Comparison of ENCODE assay signal across 13 cellular contexts in genomic region chr12:2793561-2793960, GRCh38. TPM values are rescaled to one million over a fixed set of nuclear protein-coding genes. Genes with fewer than 3 reads are reported as not detected.
DNase-seq lines count a peak whose midpoint lies in the region; ATAC-seq and TF ChIP-seq lines count a peak whose summit lies in the region.
"Had no signal": no experiment of that assay in that cellular context is flagged by ENCODE, and none has a peak within 500 bp of the region (broad histone marks: within the 10 kb centered on the region; RNA-seq: fewer than 3 reads in every experiment).

No MANE protein-coding gene starts in this region.

- no peak for TF ChIP-seq CTCF in left ventricle myocardium inferior (IDR thresholded peaks at IDR 0.05; ENCODE audit: borderline replicate concordance)
- no peak for TF ChIP-seq CTCF in type B pancreatic cell (conservative IDR thresholded peaks at IDR 0.05)
- no peak for TF ChIP-seq CTCF in GM10248 (IDR thresholded peaks at IDR 0.05; ENCODE audit: control extremely low read depth, extremely low read depth, low read depth, missing control alignments)

- peaks cover 13% of the 10 kb centered on the region for H3K4me1 Mint-ChIP-seq in activated T-helper 2 cell treated with anti-CD3 and anti-CD28 coated beads, Interferon-gamma antibody, Interleukin-2, Interleukin-4, amounts not matched to agents 10 μg/mL and 5 μg/mL and 100 μg/mL, durations not matched to agents 14 hours and 24 hours and 36 hours (ENCODE audit: low read depth)
- H3K4me1 Mint-ChIP-seq in type B pancreatic cell (ENCODE audit: unreplicated experiment) = no peaks in the 10 kb centered on the region

- H3K4me1 ChIP-seq in left ventricle myocardium inferior = peaks cover 41% of the 10 kb centered on the region

- POLR2A ChIA-PET in GM10248 (lab: Yijun Ruan, JAX) = no interaction called here

- no peak overlapping the region for H3K27ac ChIP-seq in left ventricle myocardium inferior (replicated peaks)

- peaks cover 8% of the 10 kb centered on the region for H3K36me3 ChIP-seq in left ventricle myocardium inferior

- peaks cover 21% of the 10 kb centered on the region for H3K27me3 Mint-ChIP-seq in activated T-helper 2 cell treated with anti-CD3 and anti-CD28 coated beads, Interferon-gamma antibody, Interleukin-2, Interleukin-4, amounts not matched to agents 10 μg/mL and 5 μg/mL and 100 μg/mL, durations not matched to agents 14 hours and 24 hours and 36 hours (ENCODE audit: low read depth)
- peaks cover 14% of the 10 kb centered on the region for H3K27me3 Mint-ChIP-seq in type B pancreatic cell

- H3K36me3 Mint-ChIP-seq in activated T-helper 2 cell treated with anti-CD3 and anti-CD28 coated beads, Interferon-gamma antibody, Interleukin-2, Interleukin-4, amounts not matched to agents 10 μg/mL and 5 μg/mL and 100 μg/mL, durations not matched to agents 14 hours and 24 hours and 36 hours (ENCODE audit: low read depth) = peaks cover 26% of the 10 kb centered on the region
- H3K36me3 Mint-ChIP-seq in type B pancreatic cell = peaks cover 25% of the 10 kb centered on the region

- ATAC-seq in left cardiac atrium (no peak), GM18517 (IDR thresholded peaks at IDR 0.05; ENCODE audit: unreplicated experiment) (no peak)

- CTCF ChIA-PET in GM10248 (lab: Yijun Ruan, JAX) = interaction anchor here (3.8 kb wide), 1 partner anchor 10 kb away, joined by 19 read pairs; no protein-coding TSS in a partner anchor

- H3K4me3 Mint-ChIP-seq in activated T-helper 2 cell treated with anti-CD3 and anti-CD28 coated beads, Interferon-gamma antibody, Interleukin-2, Interleukin-4, amounts not matched to agents 10 μg/mL and 5 μg/mL and 100 μg/mL, durations not matched to agents 14 hours and 24 hours and 36 hours (ENCODE audit: low read depth) = peak overlapping the region; percentile 61
- peak overlapping the region; percentile 85 for H3K4me3 Mint-ChIP-seq in type B pancreatic cell

- H3K27ac Mint-ChIP-seq in activated T-helper 2 cell treated with anti-CD3 and anti-CD28 coated beads, Interferon-gamma antibody, Interleukin-2, Interleukin-4, amounts not matched to agents 10 μg/mL and 5 μg/mL and 100 μg/mL, durations not matched to agents 14 hours and 24 hours and 36 hours = no peak overlapping the region
- peak overlapping the region; percentile 1 for H3K27ac Mint-ChIP-seq in type B pancreatic cell

- H3K9me3 Mint-ChIP-seq in activated T-helper 2 cell treated with anti-CD3 and anti-CD28 coated beads, Interferon-gamma antibody, Interleukin-2, Interleukin-4, amounts not matched to agents 10 μg/mL and 5 μg/mL and 100 μg/mL, durations not matched to agents 14 hours and 24 hours and 36 hours = no peaks in the 10 kb centered on the region
- H3K9me3 Mint-ChIP-seq in type B pancreatic cell = no peaks in the 10 kb centered on the region

- H3K9me3 ChIP-seq in left ventricle myocardium inferior (replicated peaks) = no peaks in the 10 kb centered on the region

- no peaks in the 10 kb centered on the region for H3K27me3 ChIP-seq in left ventricle myocardium inferior (ENCODE audit: low read depth)

- DNase-seq in left ventricle myocardium inferior (no peak), left cardiac atrium (no peak), mesenteric fat pad (ENCODE audit: low spot score) (peak; percentile 83), type B pancreatic cell (ENCODE audit: extremely low spot score, unreplicated experiment) (no peak), GM10248 (ENCODE audit: extremely low spot score) (no peak), LoVo (ENCODE audit: low spot score) (no peak)
- no peak for DNase-seq in activated T-helper 2 cell treated with anti-CD3 and anti-CD28 coated beads, Interferon-gamma antibody, Interleukin-2, Interleukin-4, amounts not matched to agents 10 μg/mL and 5 μg/mL and 100 μg/mL, durations not matched to agents 14 hours and 24 hours and 36 hours (ENCODE audit: low spot score)
- DNase-seq: HCEC 1CT, mesenchymal stem cell, NCI-H1105, NCI-H524 treated with DMSO at 0.1 percent for 48 hours had no signal

- intact Hi-C loops in left ventricle myocardium inferior (cut with micrococcal nuclease) = no loop called here
- intact Hi-C loops in left cardiac atrium (cut with DNase I) = no loop called here
- intact Hi-C loops in activated T-helper 2 cell treated with anti-CD3 and anti-CD28 coated beads, Interferon-gamma antibody, Interleukin-2, Interleukin-4, amounts not matched to agents 10 μg/mL and 5 μg/mL and 100 μg/mL, durations not matched to agents 14 hours and 24 hours and 36 hours (cut with micrococcal nuclease) = no loop called here

- H3K4me3 ChIP-seq in left ventricle myocardium inferior = peak overlapping the region; percentile 83

RNA-seq across cellular contexts. Expression of gene FKBP4, which starts 1.2 kb away (rescaled TPM):
- total RNA-seq in left ventricle myocardium inferior = 57.0 TPM
- total RNA-seq in left cardiac atrium = 10 to 100 TPM; 38.5 to 61.4 TPM
- total RNA-seq in activated T-helper 2 cell treated with anti-CD3 and anti-CD28 coated beads, Interferon-gamma antibody, Interleukin-2, Interleukin-4, amounts not matched to agents 10 μg/mL and 5 μg/mL and 100 μg/mL, durations not matched to agents 14 hours and 24 hours and 36 hours = 219 and 233 TPM in 2 replicates
- total RNA-seq in mesenteric fat pad = 51.3 TPM
- 127 and 283 TPM in 2 replicates for total RNA-seq in type B pancreatic cell (ENCODE audit: low replicate concordance)

RNA-seq across cellular contexts. Expression of gene ITFG2, which starts 18.9 kb away (rescaled TPM):
- total RNA-seq in left ventricle myocardium inferior (12.4 TPM), left cardiac atrium (10 to 100 TPM; 16.4 TPM), mesenteric fat pad (23.4 TPM), type B pancreatic cell (ENCODE audit: low replicate concordance) (41.8 and 85.8 TPM in 2 replicates)
- total RNA-seq in activated T-helper 2 cell treated with anti-CD3 and anti-CD28 coated beads, Interferon-gamma antibody, Interleukin-2, Interleukin-4, amounts not matched to agents 10 μg/mL and 5 μg/mL and 100 μg/mL, durations not matched to agents 14 hours and 24 hours and 36 hours = 43.4 and 46.4 TPM in 2 replicates

RNA-seq across cellular contexts. Expression of gene NRIP2, which starts 41.3 kb away (rescaled TPM):
- 1.2 TPM for total RNA-seq in left ventricle myocardium inferior
- 1 to 10 TPM; 1.8 to 2.8 TPM for total RNA-seq in left cardiac atrium
- not detected in 2 replicates for total RNA-seq in activated T-helper 2 cell treated with anti-CD3 and anti-CD28 coated beads, Interferon-gamma antibody, Interleukin-2, Interleukin-4, amounts not matched to agents 10 μg/mL and 5 μg/mL and 100 μg/mL, durations not matched to agents 14 hours and 24 hours and 36 hours
- 1.3 TPM for total RNA-seq in mesenteric fat pad
- total RNA-seq in type B pancreatic cell (ENCODE audit: low replicate concordance) = 1.2 TPM in 1 of 2 replicates, not detected in the other
- total RNA-seq: renal cortical epithelial cell had no signal
